Comparison of ENCODE assay signal across 15 cellular contexts in the genomic region with DNA sequence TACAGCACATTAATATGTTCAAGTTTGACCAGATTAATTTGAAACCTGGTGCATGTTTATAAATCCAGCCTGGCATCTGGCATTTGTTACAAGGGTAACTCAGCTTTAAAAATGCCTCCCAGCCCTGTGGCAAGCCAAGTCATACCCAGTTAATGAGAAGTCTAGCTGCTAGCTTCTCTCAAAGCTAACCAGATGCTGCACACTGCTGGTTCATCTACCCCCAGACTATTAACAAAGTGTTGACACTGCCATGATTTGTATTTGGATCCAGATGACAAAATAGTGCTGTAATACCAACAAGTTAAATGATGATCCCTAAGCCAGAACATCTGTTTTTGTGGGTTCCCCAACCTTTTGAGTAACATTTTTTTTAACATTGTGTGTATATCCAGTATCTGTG.
"Had no signal": no experiment of that assay in that cellular context is flagged by ENCODE, and none has a peak within 500 bp of the region (broad histone marks: within the 10 kb centered on the region; RNA-seq: fewer than 3 reads in every experiment).

No MANE protein-coding gene starts in this region.

- DNase-seq: activated B cell treated with CpG ODN at 0.5 μM for 24 hours; activated CD4-positive, alpha-beta T cell treated with anti-CD3 and anti-CD28 coated beads, Interleukin-2, amount 10 ng/mL, durations not matched to agents 7 days and 5 days; activated CD8-positive, alpha-beta memory T cell treated with anti-CD3 and anti-CD28 coated beads for 24 hours; activated naive CD4-positive, alpha-beta T cell treated with anti-CD3 and anti-CD28 coated beads for 36 hours; caudate nucleus; cortex of kidney; effector memory CD8-positive, alpha-beta T cell; foreskin keratinocyte; left lung; mesenchymal stem cell; psoas muscle; small intestine; tibial artery had no signal

- H3K36me3 Mint-ChIP-seq: stimulated activated effector memory CD8-positive, alpha-beta T cell treated with anti-CD3 and anti-CD28 coated beads, Interleukin-12 subunit alpha, Interleukin-12 subunit beta, amount 100 ng/mL, for 72 hours had no signal

- H3K4me3 ChIP-seq: left lung, psoas muscle, tibial artery had no signal

- H3K9me3 Mint-ChIP-seq: activated CD4-positive, alpha-beta T cell treated with anti-CD3 and anti-CD28 coated beads, Interleukin-2, amount 10 ng/mL, durations not matched to agents 7 days and 5 days; activated naive CD4-positive, alpha-beta T cell treated with anti-CD3 and anti-CD28 coated beads for 36 hours; effector memory CD8-positive, alpha-beta T cell; stimulated activated effector memory CD8-positive, alpha-beta T cell treated with anti-CD3 and anti-CD28 coated beads, Interleukin-12 subunit alpha, Interleukin-12 subunit beta, amount 100 ng/mL, for 72 hours; T-helper 1 cell treated with Interleukin-12 subunit alpha and Interleukin-12 subunit beta and Interleukin-4 antibody, amounts not matched to agents 30 μg/mL and 1 μg/mL, for 36 hours had no signal

- H3K27me3 ChIP-seq: foreskin keratinocyte, left lung, tibial artery had no signal

- H3K27ac Mint-ChIP-seq: activated B cell treated with CpG ODN at 0.5 μM for 24 hours; activated CD4-positive, alpha-beta T cell treated with anti-CD3 and anti-CD28 coated beads, Interleukin-2, amount 10 ng/mL, durations not matched to agents 7 days and 5 days; activated naive CD4-positive, alpha-beta T cell treated with anti-CD3 and anti-CD28 coated beads for 36 hours; effector memory CD8-positive, alpha-beta T cell; stimulated activated effector memory CD8-positive, alpha-beta T cell treated with anti-CD3 and anti-CD28 coated beads, Interleukin-12 subunit alpha, Interleukin-12 subunit beta, amount 100 ng/mL, for 72 hours; T-helper 1 cell treated with Interleukin-12 subunit alpha and Interleukin-12 subunit beta and Interleukin-4 antibody, amounts not matched to agents 30 μg/mL and 1 μg/mL, for 36 hours had no signal

- H3K36me3 ChIP-seq: left lung, tibial artery had no signal

- H3K27ac ChIP-seq: foreskin keratinocyte, left lung, psoas muscle, tibial artery had no signal

- H3K9me3 ChIP-seq: psoas muscle had no signal

- H3K27me3 Mint-ChIP-seq: effector memory CD8-positive, alpha-beta T cell had no signal

- H3K4me3 Mint-ChIP-seq: activated B cell treated with CpG ODN at 0.5 μM for 24 hours; activated CD4-positive, alpha-beta T cell treated with anti-CD3 and anti-CD28 coated beads, Interleukin-2, amount 10 ng/mL, durations not matched to agents 7 days and 5 days; activated naive CD4-positive, alpha-beta T cell treated with anti-CD3 and anti-CD28 coated beads for 36 hours; effector memory CD8-positive, alpha-beta T cell; stimulated activated effector memory CD8-positive, alpha-beta T cell treated with anti-CD3 and anti-CD28 coated beads, Interleukin-12 subunit alpha, Interleukin-12 subunit beta, amount 100 ng/mL, for 72 hours; T-helper 1 cell treated with Interleukin-12 subunit alpha and Interleukin-12 subunit beta and Interleukin-4 antibody, amounts not matched to agents 30 μg/mL and 1 μg/mL, for 36 hours had no signal

- H3K4me1 Mint-ChIP-seq: activated B cell treated with CpG ODN at 0.5 μM for 24 hours; activated CD4-positive, alpha-beta T cell treated with anti-CD3 and anti-CD28 coated beads, Interleukin-2, amount 10 ng/mL, durations not matched to agents 7 days and 5 days; stimulated activated effector memory CD8-positive, alpha-beta T cell treated with anti-CD3 and anti-CD28 coated beads, Interleukin-12 subunit alpha, Interleukin-12 subunit beta, amount 100 ng/mL, for 72 hours had no signal

- H3K4me1 ChIP-seq: left lung, psoas muscle had no signal
